In genomic region chr15:74140445-74140761, GRCh38 we compare ENCODE assay signal across 3 cellular contexts.
TF ChIP-seq lines count a peak whose summit lies in the region.

No MANE protein-coding gene starts in this region.

TF ChIP-seq in GM23338, 12 proteins besides CTCF, POLR2A, EP300 and RAD21 (continued from another document and continues in another):
- TF ChIP-seq, protein P1, sequence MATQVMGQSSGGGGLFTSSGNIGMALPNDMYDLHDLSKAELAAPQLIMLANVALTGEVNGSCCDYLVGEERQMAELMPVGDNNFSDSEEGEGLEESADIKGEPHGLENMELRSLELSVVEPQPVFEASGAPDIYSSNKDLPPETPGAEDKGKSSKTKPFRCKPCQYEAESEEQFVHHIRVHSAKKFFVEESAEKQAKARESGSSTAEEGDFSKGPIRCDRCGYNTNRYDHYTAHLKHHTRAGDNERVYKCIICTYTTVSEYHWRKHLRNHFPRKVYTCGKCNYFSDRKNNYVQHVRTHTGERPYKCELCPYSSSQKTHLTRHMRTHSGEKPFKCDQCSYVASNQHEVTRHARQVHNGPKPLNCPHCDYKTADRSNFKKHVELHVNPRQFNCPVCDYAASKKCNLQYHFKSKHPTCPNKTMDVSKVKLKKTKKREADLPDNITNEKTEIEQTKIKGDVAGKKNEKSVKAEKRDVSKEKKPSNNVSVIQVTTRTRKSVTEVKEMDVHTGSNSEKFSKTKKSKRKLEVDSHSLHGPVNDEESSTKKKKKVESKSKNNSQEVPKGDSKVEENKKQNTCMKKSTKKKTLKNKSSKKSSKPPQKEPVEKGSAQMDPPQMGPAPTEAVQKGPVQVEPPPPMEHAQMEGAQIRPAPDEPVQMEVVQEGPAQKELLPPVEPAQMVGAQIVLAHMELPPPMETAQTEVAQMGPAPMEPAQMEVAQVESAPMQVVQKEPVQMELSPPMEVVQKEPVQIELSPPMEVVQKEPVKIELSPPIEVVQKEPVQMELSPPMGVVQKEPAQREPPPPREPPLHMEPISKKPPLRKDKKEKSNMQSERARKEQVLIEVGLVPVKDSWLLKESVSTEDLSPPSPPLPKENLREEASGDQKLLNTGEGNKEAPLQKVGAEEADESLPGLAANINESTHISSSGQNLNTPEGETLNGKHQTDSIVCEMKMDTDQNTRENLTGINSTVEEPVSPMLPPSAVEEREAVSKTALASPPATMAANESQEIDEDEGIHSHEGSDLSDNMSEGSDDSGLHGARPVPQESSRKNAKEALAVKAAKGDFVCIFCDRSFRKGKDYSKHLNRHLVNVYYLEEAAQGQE (IDR thresholded peaks at IDR 0.05; ENCODE audit: unreplicated experiment) = no peak
- TF ChIP-seq POLR2AphosphoS5 (IDR thresholded peaks at IDR 0.05; ENCODE audit: low read depth) (no peak), CREB1 (CRISPR knock-in tag; IDR thresholded peaks at IDR 0.05; ENCODE audit: low read depth) (no peak)

TF ChIP-seq in WTC11, 78 proteins besides CTCF, POLR2A, EP300 and RAD21 (continued from another document):
- TF ChIP-seq ZBTB43 (CRISPR knock-in tag; IDR thresholded peaks at IDR 0.05) = no peak

TF ChIP-seq in neural cell, 6 proteins besides CTCF, POLR2A, EP300 and RAD21 (continued from another document):
- TF ChIP-seq, protein P1 (IDR thresholded peaks at IDR 0.05; ENCODE audit: borderline replicate concordance) = no peak
- TF ChIP-seq TAF1 (IDR thresholded peaks at IDR 0.05; ENCODE audit: low read depth) (no peak), POLR2AphosphoS5 (IDR thresholded peaks at IDR 0.05) (no peak), MXI1 (conservative IDR thresholded peaks at IDR 0.05; ENCODE audit: poor library complexity, severe bottlenecking) (no peak)
